16 cellular contexts compared by ENCODE assay signal in the genomic region with DNA sequence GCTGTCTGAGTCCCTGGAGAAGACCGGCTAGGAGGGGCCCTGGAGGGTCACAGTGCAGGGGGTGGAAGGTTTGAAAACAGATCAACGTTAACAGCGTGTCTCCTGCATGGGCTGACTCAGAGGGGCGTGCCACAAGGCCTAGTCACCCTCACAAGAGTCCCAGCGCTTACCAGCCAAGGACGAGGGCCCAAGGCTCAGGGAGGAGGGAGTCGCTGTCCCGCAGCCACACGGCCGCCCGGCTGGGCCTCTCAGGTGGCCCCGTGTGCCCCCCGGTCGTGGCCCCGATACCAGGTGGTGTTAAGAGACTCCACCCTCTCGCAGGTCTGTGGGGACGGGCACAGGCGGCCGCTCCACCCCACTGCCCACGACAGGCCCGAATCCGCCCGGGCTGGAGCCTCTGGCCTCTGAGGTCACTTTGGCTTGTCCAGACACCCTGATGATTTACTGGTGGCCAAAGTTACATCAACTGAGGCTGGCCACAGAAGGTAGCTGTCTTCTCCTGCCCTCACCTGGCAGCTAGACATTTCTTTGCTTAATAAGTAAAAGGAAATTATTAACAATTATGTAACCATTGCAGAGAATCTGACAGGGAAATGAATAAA. TPM values are rescaled to one million over a fixed set of nuclear protein-coding genes. Genes with fewer than 3 reads are reported as not detected.
DNase-seq lines count a peak whose midpoint lies in the region; ATAC-seq, FAIRE-seq and TF ChIP-seq lines count a peak whose summit lies in the region.
"Had no signal": no experiment of that assay in that cellular context is flagged by ENCODE, and none has a peak within 500 bp of the region (broad histone marks: within the 10 kb centered on the region; RNA-seq: fewer than 3 reads in every experiment).

No MANE protein-coding gene starts in this region.

- H4K20me1 ChIP-seq in fibroblast of lung (ENCODE audit: control insufficient read depth, extremely low read depth, insufficient read depth, low read length), result no peaks in the 10 kb centered on the region

- H3K79me2 ChIP-seq in fibroblast of lung (ENCODE audit: control insufficient read depth, insufficient read depth, low read length), result peaks cover 15% of the 10 kb centered on the region
- H3K79me2 ChIP-seq: parathyroid adenoma had no signal

- peaks cover 10% of the 10 kb centered on the region for H3K36me3 ChIP-seq in fibroblast of lung (ENCODE audit: control insufficient read depth, insufficient read depth, low read length)
- no peaks in the 10 kb centered on the region for H3K36me3 ChIP-seq in SJCRH30
- H3K36me3 ChIP-seq: uterus had no signal

- H3K27me3 ChIP-seq in fibroblast of lung (ENCODE audit: control insufficient read depth, insufficient read depth, low read length) (no peaks in the 10 kb centered on the region), SJCRH30 (no peaks in the 10 kb centered on the region)
- H3K27me3 ChIP-seq: uterus had no signal

- no peak overlapping the region for H3K9ac ChIP-seq in fibroblast of lung (ENCODE audit: insufficient read depth, low read length)
- H3K9ac ChIP-seq: parathyroid adenoma had no signal

- H3K9me3 ChIP-seq in fibroblast of lung (ENCODE audit: control insufficient read depth, insufficient read depth, low read depth, low read length) (no peaks in the 10 kb centered on the region), SJCRH30 (replicated peaks) (no peaks in the 10 kb centered on the region)
- H3K9me3 ChIP-seq: uterus had no signal

- TF ChIP-seq CTCF in fibroblast of lung (conservative IDR thresholded peaks at IDR 0.05 in 1 of 2, IDR thresholded peaks at IDR 0.05 in 1 of 2; ENCODE audit: low read depth in 1 of 2, low read length in 2 of 2) (no peak), retinal pigment epithelial cell (conservative IDR thresholded peaks at IDR 0.05; ENCODE audit: low read depth, low read length) (no peak)

- DNase-seq in EL (peak; percentile 52), RCC 7860 (ENCODE audit: low spot score) (peak; percentile 83), fibroblast of lung (ENCODE audit: low read depth in 2 of 2) (peak; percentile 73 to 86), retinal pigment epithelial cell (ENCODE audit: low read depth) (peak; percentile 74), SJCRH30 (no peak), SIG-M5 (lab: John Stamatoyannopoulos, UW) (no peak), pons (ENCODE audit: low spot score) (no peak)
- DNase-seq: activated CD4-positive, CD25-positive, alpha-beta regulatory T cell; GF-D8; GOT3; MM.1S; uterus had no signal

- ATAC-seq in HG03280 (IDR thresholded peaks at IDR 0.05; ENCODE audit: unreplicated experiment), result no peak

- H3K27ac ChIP-seq in fibroblast of lung (ENCODE audit: insufficient read depth, low read length), result no peak overlapping the region
- no peak overlapping the region for H3K27ac ChIP-seq in SJCRH30
- H3K27ac ChIP-seq: parathyroid adenoma, uterus had no signal

- H3K4me1 ChIP-seq in fibroblast of lung (ENCODE audit: control insufficient read depth, extremely low read depth, insufficient read depth, low read length), result peaks cover 17% of the 10 kb centered on the region
- H3K4me1 ChIP-seq in SJCRH30, result no peaks in the 10 kb centered on the region
- H3K4me1 ChIP-seq: parathyroid adenoma had no signal

- FAIRE-seq in RCC 7860 (lab: Jason Lieb, UNC), result peak; percentile 84
- FAIRE-seq: GM18507 had no signal

- H2AFZ ChIP-seq in fibroblast of lung (ENCODE audit: low read length), result no peak overlapping the region
- H2AFZ ChIP-seq: parathyroid adenoma had no signal

- no peak overlapping the region for H3K4me2 ChIP-seq in fibroblast of lung (ENCODE audit: extremely low read depth, insufficient read depth, low read length)

- H3K4me3 ChIP-seq in fibroblast of lung (replicated peaks in 1 of 4; ENCODE audit: control extremely low read depth in 1 of 4, insufficient read depth in 1 of 4, low read depth in 3 of 4, low read length in 4 of 4) (no peak overlapping the region), retinal pigment epithelial cell (ENCODE audit: low read length) (no peak overlapping the region), SJCRH30 (no peak overlapping the region)
- H3K4me3 ChIP-seq: coronary artery, uterus had no signal

RNA-seq across cellular contexts. Expression of a gene that starts 34.0 kb away (rescaled TPM):
- total RNA-seq in fibroblast of lung, result 52.9 and 70.7 TPM in 2 replicates
- 31.8 and 49.8 TPM in 2 replicates for polyA plus RNA-seq in fibroblast of lung
- 63.2 and 98.4 TPM in 2 replicates for polyA plus RNA-seq in fibroblast of lung (2012)
- 34.0 and 76.6 TPM in 2 replicates for polyA minus RNA-seq in fibroblast of lung (ENCODE audit: low replicate concordance)
- 6.1 and 7.0 TPM in 2 replicates for total RNA-seq in SJCRH30 (2014; rRNA removed; shearing (Covaris generic))

Comparison
In these comparisons a context has a peak if more than half of its experiments do, and no peak if none do; other contexts are left out.
1. DNase-seq: peak in EL (single experiment), RCC 7860 (single experiment), fibroblast of lung (2 of 2) and retinal pigment epithelial cell (single experiment); none in SJCRH30 (0 of 2), SIG-M5 (single experiment) and pons (single experiment).